Comparison of ENCODE assay signal across 27 cellular contexts in the genomic region with DNA sequence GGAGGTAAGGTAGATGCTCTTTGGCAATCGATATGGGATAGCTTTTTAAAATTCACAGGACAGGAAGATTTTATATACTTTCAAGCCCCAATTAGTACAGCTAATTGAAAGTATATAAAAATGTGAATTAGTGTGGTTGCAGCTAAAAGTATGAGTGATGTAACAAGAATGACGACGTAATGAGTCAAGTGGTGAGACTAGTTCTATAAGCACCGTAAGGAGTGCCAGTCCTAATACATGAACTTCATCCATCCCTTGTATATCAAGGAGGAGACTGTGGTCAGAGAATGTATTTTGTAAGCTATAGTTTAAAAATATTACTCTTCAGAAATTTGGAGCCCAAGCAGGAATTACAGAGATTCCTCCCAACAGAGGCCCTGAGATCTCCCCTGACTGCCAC. TPM values are rescaled to one million over a fixed set of nuclear protein-coding genes. Genes with fewer than 3 reads are reported as not detected.
DNase-seq lines count a peak whose midpoint lies in the region; ATAC-seq and TF ChIP-seq lines count a peak whose summit lies in the region.
"Had no signal": no experiment of that assay in that cellular context is flagged by ENCODE, and none has a peak within 500 bp of the region (broad histone marks: within the 10 kb centered on the region; RNA-seq: fewer than 3 reads in every experiment).

No MANE protein-coding gene starts in this region.

- peaks cover 18% of the 10 kb centered on the region for H3K36me3 Mint-ChIP-seq in activated CD4-positive, alpha-beta T cell treated with anti-CD3 and anti-CD28 coated beads for 36 hours (ENCODE audit: low read depth)

- dilution Hi-C loops in IMR-90 (cut with HindIII; ENCODE audit: low sequenced_read_pairs, unreplicated experiment), result no loop called here

- no peak overlapping the region for H2AK5ac ChIP-seq in IMR-90 (ENCODE audit: low read depth, low read length)

- no peak for TF ChIP-seq RAD21 in IMR-90 (IDR thresholded peaks at IDR 0.05; ENCODE audit: low read length)

- no peak overlapping the region for H2BK120ac ChIP-seq in IMR-90 (ENCODE audit: low read depth, low read length)

- POLR2A ChIA-PET in activated CD4-positive, alpha-beta T cell treated with anti-CD3 and anti-CD28 coated beads for 36 hours (lab: Charles Lee), result interaction anchor here (1.0 kb wide), 1 partner anchor 8 kb away, joined by 3 read pairs; no protein-coding TSS in a partner anchor
- POLR2A ChIA-PET in IMR-90 (lab: Charles Lee; ENCODE audit: unreplicated experiment), result no interaction called here

- H4K20me1 ChIP-seq in IMR-90 (ENCODE audit: insufficient read depth, low read length), result no peaks in the 10 kb centered on the region

- H3K4me3 ChIP-seq in IMR-90 (ENCODE audit: insufficient read depth, low read depth, low read length), result no peak overlapping the region
- no peak overlapping the region for H3K4me3 ChIP-seq in foreskin fibroblast (ENCODE audit: low read depth in 1 of 2, low read length in 2 of 2)
- no peak overlapping the region for H3K4me3 ChIP-seq in transverse colon
- no peak overlapping the region for H3K4me3 ChIP-seq in esophagus muscularis mucosa
- H3K4me3 ChIP-seq: left lung, pancreas, skin epidermis, upper lobe of right lung had no signal

- TF ChIP-seq CTCF in IMR-90 (conservative IDR thresholded peaks at IDR 0.05; ENCODE audit: low read depth, low read length) (no peak), foreskin fibroblast (IDR thresholded peaks at IDR 0.05; ENCODE audit: low read depth, low read length) (no peak), transverse colon (IDR thresholded peaks at IDR 0.05) (no peak), esophagus muscularis mucosa (IDR thresholded peaks at IDR 0.05) (no peak)

- H3K4me3 Mint-ChIP-seq in activated CD4-positive, alpha-beta T cell treated with anti-CD3 and anti-CD28 coated beads for 36 hours, result no peak overlapping the region
- H3K4me3 Mint-ChIP-seq: activated naive CD8-positive, alpha-beta T cell treated with anti-CD3 and anti-CD28 coated beads, Interleukin-2, amount 10 ng/mL, durations not matched to agents 7 days and 5 days; CD14-positive monocyte; neural crest cell; stimulated activated memory B cell treated with anti-CD40 and anti-IgM and Interleukin-4, amounts not matched to agents 10 μg/mL and 1 μg/mL and 100 μg/mL, for 72 hours; T-helper 2 cell treated with Interferon-gamma antibody and Interleukin-4, amounts not matched to agents 5 μg/mL and 100 μg/mL, for 36 hours had no signal

- no peak overlapping the region for H2AK9ac ChIP-seq in IMR-90 (replicated peaks; ENCODE audit: low read depth, low read length, poor library complexity)

- no peak overlapping the region for H2BK20ac ChIP-seq in IMR-90 (ENCODE audit: low read depth, low read length)

- H3K4me2 ChIP-seq in IMR-90 (ENCODE audit: low read depth, low read length), result no peak overlapping the region
- H3K4me2 ChIP-seq: KMS-11 had no signal

- TF ChIP-seq POLR2A in IMR-90 (IDR thresholded peaks at IDR 0.05; ENCODE audit: low read depth, low read length), result no peak
- TF ChIP-seq POLR2A in transverse colon (IDR thresholded peaks at IDR 0.05), result no peak
- no peak for TF ChIP-seq POLR2A in esophagus muscularis mucosa (IDR thresholded peaks at IDR 0.05; ENCODE audit: low read depth)

- no peak overlapping the region for H3K14ac ChIP-seq in IMR-90 (replicated peaks; ENCODE audit: low read depth, low read length)

- WGBS in IMR-90 (ENCODE audit: extremely low coverage in 2 of 2, insufficient read length in 1 of 2), 2 experiments, result no CpG with 5 or more reads among the region's 4 CpGs
- WGBS in transverse colon (ENCODE audit: low coverage in 1 of 2), 2 donors, result 91 to 93% methylated on average over 4 of the region's 4 CpGs
- whole genome bisulfite sequencing in esophagus muscularis mucosa, result 93% methylated on average over 4 of the region's 4 CpGs

- ATAC-seq in activated CD4-positive, alpha-beta T cell treated with anti-CD3 and anti-CD28 coated beads for 36 hours, result no peak
- no peak for ATAC-seq in IMR-90 (ENCODE audit: low read depth)
- ATAC-seq: left lung; pancreas; stimulated activated memory B cell treated with anti-CD40 and anti-IgM and Interleukin-4, amounts not matched to agents 10 μg/mL and 1 μg/mL and 100 μg/mL, for 72 hours; upper lobe of right lung had no signal

- H3K23ac ChIP-seq in IMR-90 (ENCODE audit: low read depth, low read length), result no peak overlapping the region

- no peak for DNase-seq in activated CD4-positive, alpha-beta T cell treated with anti-CD3 and anti-CD28 coated beads for 36 hours
- no peak for DNase-seq in activated CD4-positive, alpha-beta T cell treated with anti-CD3 and anti-CD28 coated beads for 1 hour
- DNase-seq in IMR-90 (peak; percentile 61), amniotic epithelial cell (ENCODE audit: low read depth) (peak; percentile 15), foreskin fibroblast (peak; percentile 23 to 53), NCI-H1048 (lab: John Stamatoyannopoulos, UW) (no peak), transverse colon (no peak), esophagus muscularis mucosa (ENCODE audit: extremely low spot score) (no peak)
- DNase-seq: activated gamma-delta T cell; activated naive CD8-positive, alpha-beta T cell treated with anti-CD3 and anti-CD28 coated beads, Interleukin-2, amount 10 ng/mL, durations not matched to agents 7 days and 5 days; caudate nucleus; GF-D8; glutamatergic neuron; left lung; mesenchymal stem cell; NCI-H1436 treated with DMSO at 0.1 percent for 48 hours; NCI-H345; pancreas; SIG-M5; upper lobe of right lung had no signal

- no peak overlapping the region for H4K5ac ChIP-seq in IMR-90 (ENCODE audit: low read depth, low read length)

- in situ Hi-C loops in IMR-90 (cut with MboI; ENCODE audit: low sequenced_read_pairs) (no loop called here), transverse colon (cut with MboI; ENCODE audit: low pct_ligation_motif_present in 1 of 4, low pct_unique_long_range_greater_than_20kb in 1 of 4, low sequenced_read_pairs in 3 of 4) (no loop called here)

- H3K27ac ChIP-seq in IMR-90 (ENCODE audit: insufficient read depth, low read length) (no peak overlapping the region), transverse colon (no peak overlapping the region), esophagus muscularis mucosa (replicated peaks in 1 of 4) (no peak overlapping the region)
- H3K27ac ChIP-seq: 22Rv1, KMS-11, left lung, pancreas, skin epidermis, upper lobe of right lung had no signal

- H3K9me1 ChIP-seq in IMR-90 (ENCODE audit: insufficient read depth, low read length), result peaks cover 12% of the 10 kb centered on the region; the same call in 1 of the 2 replicates

- no peak overlapping the region for H3K18ac ChIP-seq in IMR-90 (ENCODE audit: low read depth, low read length)

- H3K9me3 ChIP-seq in IMR-90 (ENCODE audit: control insufficient read depth, insufficient read depth, low read length), result no peaks in the 10 kb centered on the region
- no peaks in the 10 kb centered on the region for H3K9me3 ChIP-seq in transverse colon
- no peaks in the 10 kb centered on the region for H3K9me3 ChIP-seq in esophagus muscularis mucosa
- H3K9me3 ChIP-seq: left lung, pancreas, upper lobe of right lung had no signal

- no TSS peak for BruUV-seq in IMR-90 (replicated peaks; lab: Mats Ljungman, UMichigan)

- no peaks in the 10 kb centered on the region for H3K9me3 Mint-ChIP-seq in activated CD4-positive, alpha-beta T cell treated with anti-CD3 and anti-CD28 coated beads for 36 hours (ENCODE audit: low read depth)
- H3K9me3 Mint-ChIP-seq: activated naive CD8-positive, alpha-beta T cell treated with anti-CD3 and anti-CD28 coated beads, Interleukin-2, amount 10 ng/mL, durations not matched to agents 7 days and 5 days; CD14-positive monocyte; neural crest cell; stimulated activated memory B cell treated with anti-CD40 and anti-IgM and Interleukin-4, amounts not matched to agents 10 μg/mL and 1 μg/mL and 100 μg/mL, for 72 hours; T-helper 2 cell treated with Interferon-gamma antibody and Interleukin-4, amounts not matched to agents 5 μg/mL and 100 μg/mL, for 36 hours had no signal

- peak overlapping the region; percentile 68 for H3K27ac Mint-ChIP-seq in activated CD4-positive, alpha-beta T cell treated with anti-CD3 and anti-CD28 coated beads for 36 hours
- H3K27ac Mint-ChIP-seq: activated naive CD8-positive, alpha-beta T cell treated with anti-CD3 and anti-CD28 coated beads, Interleukin-2, amount 10 ng/mL, durations not matched to agents 7 days and 5 days; stimulated activated memory B cell treated with anti-CD40 and anti-IgM and Interleukin-4, amounts not matched to agents 10 μg/mL and 1 μg/mL and 100 μg/mL, for 72 hours; T-helper 2 cell treated with Interferon-gamma antibody and Interleukin-4, amounts not matched to agents 5 μg/mL and 100 μg/mL, for 36 hours had no signal

- H3K56ac ChIP-seq in IMR-90 (ENCODE audit: extremely low read depth, insufficient read depth, low read length), result no peak overlapping the region

- H3K36me3 ChIP-seq in IMR-90 (ENCODE audit: control insufficient read depth, insufficient read depth, low read length), result peaks cover 9% of the 10 kb centered on the region
- peaks cover 0 to 38% (median 8%) of the 10 kb centered on the region in 4 donors for H3K36me3 ChIP-seq in transverse colon
- H3K36me3 ChIP-seq in esophagus muscularis mucosa, result peaks cover 24 to 47% (median 35%) of the 10 kb centered on the region in 4 donors

- H3K79me1 ChIP-seq in IMR-90 (ENCODE audit: low read depth in 1 of 2, low read length in 2 of 2), result no peaks in the 10 kb centered on the region

- intact Hi-C loops in activated CD4-positive, alpha-beta T cell treated with anti-CD3 and anti-CD28 coated beads for 36 hours (cut with DNase I, micrococcal nuclease), result no loop called here
- intact Hi-C loops in IMR-90 (cut with micrococcal nuclease), result no loop called here
- intact Hi-C loops in transverse colon (cut with DNase I; ENCODE audit: low total_unique reads), result no loop called here
- intact Hi-C loops in esophagus muscularis mucosa (cut with DNase I), result no loop called here

- H4K91ac ChIP-seq in IMR-90 (ENCODE audit: insufficient read depth, low read depth, low read length), result no peak overlapping the region

- no peak overlapping the region for H3K9ac ChIP-seq in IMR-90 (ENCODE audit: low read depth, low read length)
- H3K9ac ChIP-seq: KMS-11 had no signal

- no peak overlapping the region for H2AFZ ChIP-seq in IMR-90 (replicated peaks; ENCODE audit: low read length, poor library complexity)

- CTCF ChIA-PET in activated CD4-positive, alpha-beta T cell treated with anti-CD3 and anti-CD28 coated beads for 36 hours (lab: Charles Lee), result interaction anchor here (0.6 kb wide), 2 partner anchors 26 to 251 kb away, joined by 3 read pairs; no protein-coding TSS in a partner anchor
- CTCF ChIA-PET in IMR-90 (lab: Yijun Ruan, JAX), result no interaction called here

- H3K4me1 Mint-ChIP-seq in activated CD4-positive, alpha-beta T cell treated with anti-CD3 and anti-CD28 coated beads for 36 hours, result no peaks in the 10 kb centered on the region
- H3K4me1 Mint-ChIP-seq: activated naive CD8-positive, alpha-beta T cell treated with anti-CD3 and anti-CD28 coated beads, Interleukin-2, amount 10 ng/mL, durations not matched to agents 7 days and 5 days; stimulated activated memory B cell treated with anti-CD40 and anti-IgM and Interleukin-4, amounts not matched to agents 10 μg/mL and 1 μg/mL and 100 μg/mL, for 72 hours had no signal

- H3K27me3 Mint-ChIP-seq in activated CD4-positive, alpha-beta T cell treated with anti-CD3 and anti-CD28 coated beads for 36 hours, result no peaks in the 10 kb centered on the region
- H3K27me3 Mint-ChIP-seq: activated naive CD8-positive, alpha-beta T cell treated with anti-CD3 and anti-CD28 coated beads, Interleukin-2, amount 10 ng/mL, durations not matched to agents 7 days and 5 days; stimulated activated memory B cell treated with anti-CD40 and anti-IgM and Interleukin-4, amounts not matched to agents 10 μg/mL and 1 μg/mL and 100 μg/mL, for 72 hours had no signal

- H3K4ac ChIP-seq in IMR-90 (ENCODE audit: low read depth, low read length), result no peak overlapping the region

- H2BK15ac ChIP-seq in IMR-90 (ENCODE audit: low read depth, low read length), result no peak overlapping the region

- TF ChIP-seq EP300 in transverse colon (IDR thresholded peaks at IDR 0.05; ENCODE audit: low read depth) (no peak), esophagus muscularis mucosa (IDR thresholded peaks at IDR 0.05) (no peak)

- no peaks in the 10 kb centered on the region for H3K27me3 ChIP-seq in IMR-90 (ENCODE audit: control insufficient read depth, insufficient read depth, low read length)
- no peaks in the 10 kb centered on the region for H3K27me3 ChIP-seq in transverse colon
- H3K27me3 ChIP-seq in esophagus muscularis mucosa, result no peaks in the 10 kb centered on the region
- H3K27me3 ChIP-seq: left lung, pancreas, upper lobe of right lung had no signal

- no peak overlapping the region for H2BK5ac ChIP-seq in IMR-90 (ENCODE audit: low read depth, low read length, poor library complexity, severe bottlenecking)

- peaks cover 8% of the 10 kb centered on the region; the same call in 1 of the 2 replicates for H3K4me1 ChIP-seq in IMR-90 (ENCODE audit: control insufficient read depth, insufficient read depth, low read length)
- H3K4me1 ChIP-seq in transverse colon, result no peaks in the 10 kb centered on the region
- peaks cover 0 to 3% (median 0%) of the 10 kb centered on the region in 4 donors for H3K4me1 ChIP-seq in esophagus muscularis mucosa
- H3K4me1 ChIP-seq: left lung, pancreas, upper lobe of right lung had no signal

- no peak overlapping the region for H4K8ac ChIP-seq in IMR-90 (ENCODE audit: low read depth in 2 of 2, low read length in 2 of 2)

RNA-seq across cellular contexts. Expression of gene DNAJC27, which starts 25.8 kb away (rescaled TPM):
- total RNA-seq in activated CD4-positive, alpha-beta T cell treated with anti-CD3 and anti-CD28 coated beads for 36 hours, result 1 to 10 TPM; 5.9 to 6.6 TPM
- total RNA-seq in IMR-90 (2012; rRNA removed) (2.0 and 2.8 TPM in 2 replicates), transverse colon (1 to 10 TPM; 4.0 to 7.6 (median 5.7) TPM), esophagus muscularis mucosa (1 to 10 TPM; 5.8 to 8.6 (median 7.5) TPM)
- polyA plus RNA-seq in IMR-90 (2012; rRNA removed), result 1.3 and 1.6 TPM in 2 replicates
- 0.29 and 0.40 TPM in 2 replicates for polyA plus RNA-seq in IMR-90 (2012; cell fraction: cytosol; rRNA removed)
- polyA plus RNA-seq in IMR-90 (2012; cell fraction: nucleus; rRNA removed; ENCODE audit: low replicate concordance), result 0.67 and 4.9 TPM in 2 replicates

RNA-seq across cellular contexts. Expression of gene ADCY3, which starts 25.9 kb away (rescaled TPM):
- 10 to 100 TPM; 59.5 to 92.8 TPM for total RNA-seq in activated CD4-positive, alpha-beta T cell treated with anti-CD3 and anti-CD28 coated beads for 36 hours
- total RNA-seq in IMR-90 (2012; rRNA removed) (16.4 and 17.4 TPM in 2 replicates), transverse colon (10 to 100 TPM; 11.7 to 80.2 (median 22.6) TPM), esophagus muscularis mucosa (10 to 100 TPM; 21.2 to 70.6 (median 53.8) TPM)
- 46.1 and 50.4 TPM in 2 replicates for polyA plus RNA-seq in IMR-90 (2012; rRNA removed)
- 52.5 and 55.2 TPM in 2 replicates for polyA plus RNA-seq in IMR-90 (2012; cell fraction: cytosol; rRNA removed)
- 83.7 and 123 TPM in 2 replicates for polyA plus RNA-seq in IMR-90 (2012; cell fraction: nucleus; rRNA removed; ENCODE audit: low replicate concordance)

Comparison
In these comparisons a context has a peak if more than half of its experiments do, and no peak if none do; other contexts are left out.
1. DNase-seq: peak in IMR-90 (single experiment), amniotic epithelial cell (single experiment) and foreskin fibroblast (2 of 2); none in activated CD4-positive, alpha-beta T cell treated with anti-CD3 and anti-CD28 coated beads for 36 hours (single experiment), activated CD4-positive, alpha-beta T cell treated with anti-CD3 and anti-CD28 coated beads for 1 hour (single experiment), NCI-H1048 (single experiment), transverse colon (single experiment) and esophagus muscularis mucosa (single experiment).